ENCODE assay signal across 17 cellular contexts in genomic region chr6:108654465-108655106, GRCh38.
A peak's percentile ranks its signal among the peaks of the same experiment; 100 is the strongest.
DNase-seq lines count a peak whose midpoint lies in the region; ATAC-seq and TF ChIP-seq lines count a peak whose summit lies in the region.
"Had no signal": no experiment of that assay in that cellular context is flagged by ENCODE, and none has a peak within 500 bp of the region (broad histone marks: within the 10 kb centered on the region; RNA-seq: fewer than 3 reads in every experiment).

No MANE protein-coding gene starts in this region.

- H3K4me1 ChIP-seq in body of pancreas, result peaks cover 90% of the 10 kb centered on the region
- peaks cover 71% of the 10 kb centered on the region for H3K4me1 ChIP-seq in osteoblast (ENCODE audit: insufficient read depth, low read length)
- peaks cover 49 to 86% (median 62%) of the 10 kb centered on the region in 4 donors for H3K4me1 ChIP-seq in transverse colon

- H3K27ac Mint-ChIP-seq in T-helper 2 cell treated with Interferon-gamma antibody and Interleukin-4, amounts not matched to agents 5 μg/mL and 100 μg/mL, for 36 hours, result no peak overlapping the region
- H3K27ac Mint-ChIP-seq: activated T-cell treated with anti-CD3 and anti-CD28 coated beads, Interleukin-2, amount 50 U/mL, for 72 hours; stimulated activated memory B cell treated with anti-CD40 and anti-IgM and Interleukin-4, amounts not matched to agents 10 μg/mL and 1 μg/mL and 100 μg/mL, for 72 hours had no signal

- H3K27me3 ChIP-seq in body of pancreas (no peaks in the 10 kb centered on the region), osteoblast (ENCODE audit: insufficient read depth, low read length) (no peaks in the 10 kb centered on the region), transverse colon (no peaks in the 10 kb centered on the region)
- H3K27me3 ChIP-seq: pancreas had no signal

- intact Hi-C loops in body of pancreas (cut with DNase I), result no loop called here
- intact Hi-C loops in transverse colon (cut with DNase I; ENCODE audit: low total_unique reads), result loop anchor here (10.0 kb wide), 1 partner anchor 60 kb away; no protein-coding TSS in a partner anchor

- no peak overlapping the region for H3K4me3 ChIP-seq in body of pancreas
- H3K4me3 ChIP-seq in fibroblast of the aortic adventitia (ENCODE audit: low read depth, low read length), result no peak overlapping the region
- no peak overlapping the region for H3K4me3 ChIP-seq in osteoblast (ENCODE audit: insufficient read depth, low read length)
- H3K4me3 ChIP-seq in transverse colon, result no peak overlapping the region
- H3K4me3 ChIP-seq: GM12878, pancreas had no signal

- no peak for TF ChIP-seq EP300 in transverse colon (IDR thresholded peaks at IDR 0.05; ENCODE audit: low read depth)

- in situ Hi-C loops in transverse colon (cut with MboI; ENCODE audit: low pct_ligation_motif_present in 1 of 4, low pct_unique_long_range_greater_than_20kb in 1 of 4, low sequenced_read_pairs in 3 of 4), result loop anchor here in 1 of 4 donors (25.0 kb wide), 1 partner anchor 92 kb away; the partner anchor contains the start of gene FOXO3

- TF ChIP-seq CTCF in body of pancreas (IDR thresholded peaks at IDR 0.05) (no peak), fibroblast of the aortic adventitia (IDR thresholded peaks at IDR 0.05; ENCODE audit: insufficient read depth, low read length) (no peak), osteoblast (IDR thresholded peaks at IDR 0.05; ENCODE audit: extremely low read depth, low read depth, low read length) (no peak), transverse colon (IDR thresholded peaks at IDR 0.05) (no peak)

- TF ChIP-seq POLR2A in body of pancreas (IDR thresholded peaks at IDR 0.05) (no peak), transverse colon (IDR thresholded peaks at IDR 0.05) (no peak)

- peaks cover 16% of the 10 kb centered on the region for H4K20me1 ChIP-seq in osteoblast (ENCODE audit: insufficient read depth, low read length)

- peaks cover 80% of the 10 kb centered on the region for H3K79me2 ChIP-seq in osteoblast (ENCODE audit: insufficient read depth, low read length)

- H3K9me3 ChIP-seq in body of pancreas (no peaks in the 10 kb centered on the region), osteoblast (ENCODE audit: low read depth, low read length) (no peaks in the 10 kb centered on the region), transverse colon (no peaks in the 10 kb centered on the region)
- H3K9me3 ChIP-seq: pancreas had no signal

- whole genome bisulfite sequencing in body of pancreas, 2 donors, result 36 to 40% methylated on average over 5 of the region's 5 CpGs
- 61 to 69% methylated on average over 5 of the region's 5 CpGs for WGBS in transverse colon (ENCODE audit: low coverage in 1 of 2), 2 donors

- H3K4me3 Mint-ChIP-seq in T-helper 2 cell treated with Interferon-gamma antibody and Interleukin-4, amounts not matched to agents 5 μg/mL and 100 μg/mL, for 36 hours, result no peak overlapping the region
- H3K4me3 Mint-ChIP-seq: activated T-cell treated with anti-CD3 and anti-CD28 coated beads, Interleukin-2, amount 50 U/mL, for 72 hours; stimulated activated memory B cell treated with anti-CD40 and anti-IgM and Interleukin-4, amounts not matched to agents 10 μg/mL and 1 μg/mL and 100 μg/mL, for 72 hours; T-helper 17 cell had no signal

- H3K36me3 ChIP-seq in body of pancreas (replicated peaks in 1 of 2; ENCODE audit: insufficient read depth in 1 of 2, low read depth in 2 of 2), result no peaks in the 10 kb centered on the region
- no peaks in the 10 kb centered on the region for H3K36me3 ChIP-seq in osteoblast (ENCODE audit: insufficient read depth, low read length)
- no peaks in the 10 kb centered on the region for H3K36me3 ChIP-seq in transverse colon
- H3K36me3 ChIP-seq: pancreas had no signal

- H3K4me1 Mint-ChIP-seq in T-helper 2 cell treated with Interferon-gamma antibody and Interleukin-4, amounts not matched to agents 5 μg/mL and 100 μg/mL, for 36 hours (ENCODE audit: low read depth), result peaks cover 7% of the 10 kb centered on the region

- DNase-seq in body of pancreas, result no peak
- peak; percentile 74 for DNase-seq in fibroblast of the aortic adventitia (ENCODE audit: low read depth)
- no peak for DNase-seq in osteoblast (ENCODE audit: insufficient read length, low spot score, missing footprints)
- no peak for DNase-seq in transverse colon
- no peak for DNase-seq in COLO668 (lab: John Stamatoyannopoulos, UW; ENCODE audit: unreplicated experiment)
- DNase-seq in stimulated activated CD4-positive, alpha-beta T cell treated with anti-CD3 and anti-CD28 coated beads, Interleukin-15, amount 100 ng/mL, for 24 hours, result no peak
- no peak for DNase-seq in T-helper 2 cell treated with Interferon-gamma antibody and Interleukin-4, amounts not matched to agents 5 μg/mL and 100 μg/mL, for 36 hours (ENCODE audit: low spot score)
- DNase-seq: activated CD4-positive, alpha-beta T cell treated with anti-CD3 and anti-CD28 coated beads for 48 hours; activated T-cell treated with anti-CD3 and anti-CD28 coated beads, Interleukin-2, amount 50 U/mL, for 72 hours; amniotic stem cell; NCI-H1048; pancreas; stimulated activated CD4-positive, alpha-beta T cell treated with anti-CD3 and anti-CD28 coated beads, Interleukin-4, amount 100 ng/mL, for 1 hour; T-helper 17 cell had no signal

- no peak for ATAC-seq in body of pancreas
- ATAC-seq: activated T-cell treated with anti-CD3 and anti-CD28 coated beads, Interleukin-2, amount 50 U/mL, for 72 hours; GM12878; stimulated activated memory B cell treated with anti-CD40 and anti-IgM and Interleukin-4, amounts not matched to agents 10 μg/mL and 1 μg/mL and 100 μg/mL, for 72 hours; T-helper 17 cell had no signal

- H3K27ac ChIP-seq in body of pancreas (peak overlapping the region in 3 of 4 donors; percentile 12 to 73 (median 58)), osteoblast (ENCODE audit: low read depth, low read length) (peak overlapping the region; percentile 20), transverse colon (peak overlapping the region; percentile 70 to 87 (median 82))
- H3K27ac ChIP-seq: C4-2B had no signal

- peak overlapping the region; percentile 7 for H3K4me2 ChIP-seq in osteoblast (ENCODE audit: insufficient read depth, low read length)

- H2AFZ ChIP-seq in osteoblast (ENCODE audit: low read length), result no peak overlapping the region

- peaks cover 4% of the 10 kb centered on the region for H3K27me3 Mint-ChIP-seq in T-helper 2 cell treated with Interferon-gamma antibody and Interleukin-4, amounts not matched to agents 5 μg/mL and 100 μg/mL, for 36 hours (ENCODE audit: low read depth)
- H3K27me3 Mint-ChIP-seq: stimulated activated memory B cell treated with anti-CD40 and anti-IgM and Interleukin-4, amounts not matched to agents 10 μg/mL and 1 μg/mL and 100 μg/mL, for 72 hours; T-helper 17 cell had no signal

- no peaks in the 10 kb centered on the region for H3K9me3 Mint-ChIP-seq in T-helper 2 cell treated with Interferon-gamma antibody and Interleukin-4, amounts not matched to agents 5 μg/mL and 100 μg/mL, for 36 hours
- H3K9me3 Mint-ChIP-seq: activated T-cell treated with anti-CD3 and anti-CD28 coated beads, Interleukin-2, amount 50 U/mL, for 72 hours had no signal

- H3K36me3 Mint-ChIP-seq in T-helper 2 cell treated with Interferon-gamma antibody and Interleukin-4, amounts not matched to agents 5 μg/mL and 100 μg/mL, for 36 hours (ENCODE audit: low read depth), result no peaks in the 10 kb centered on the region

Comparison
In these comparisons a context has a peak if more than half of its experiments do, and no peak if none do; other contexts are left out.
1. H3K27ac ChIP-seq: peak in every context shown above with its lines; median percentile 82 in transverse colon; 58 in body of pancreas; 20 in osteoblast.